26 cellular contexts compared by ENCODE assay signal in genomic region chr3:52191663-52192062, GRCh38. TPM values are rescaled to one million over a fixed set of nuclear protein-coding genes. Genes with fewer than 3 reads are reported as not detected.
"Had no signal": no experiment of that assay in that cellular context is flagged by ENCODE, and none has a peak within 500 bp of the region (broad histone marks: within the 10 kb centered on the region; RNA-seq: fewer than 3 reads in every experiment).

No MANE protein-coding gene starts in this region.

- H3K27me3 Mint-ChIP-seq: activated naive CD8-positive, alpha-beta T cell treated with anti-CD3 and anti-CD28 coated beads for 36 hours had no signal

- H3K27ac Mint-ChIP-seq: activated naive CD4-positive, alpha-beta T cell treated with anti-CD3 and anti-CD28 coated beads for 36 hours; activated naive CD8-positive, alpha-beta T cell treated with anti-CD3 and anti-CD28 coated beads for 36 hours; T-helper 1 cell treated with Interleukin-12 subunit alpha and Interleukin-12 subunit beta and Interleukin-4 antibody, amounts not matched to agents 30 μg/mL and 1 μg/mL, for 36 hours; WTC11 had no signal

- H3K4me1 Mint-ChIP-seq: WTC11 had no signal

- H3K36me3 ChIP-seq: MG63, SJCRH30 had no signal

- H3K27me3 ChIP-seq: MG63, SJCRH30 had no signal

- DNase-seq: activated CD4-positive, alpha-beta T cell treated with anti-CD3 and anti-CD28 coated beads for 48 hours; activated CD4-positive, alpha-beta T cell treated with anti-CD3 and anti-CD28 coated beads, Interleukin-2, amount 50 U/mL, for 4 hours; activated CD4-positive, CD25-positive, alpha-beta regulatory T cell treated with anti-CD3 and anti-CD28 coated beads, Interleukin-2, amount 50 U/mL, for 72 hours; activated CD8-positive, alpha-beta memory T cell treated with anti-CD3 and anti-CD28 coated beads for 24 hours; activated effector memory CD4-positive, alpha-beta T cell treated with anti-CD3 and anti-CD28 coated beads, Interleukin-2, amount 50 U/mL, for 16 hours; activated naive CD4-positive, alpha-beta T cell treated with anti-CD3 and anti-CD28 coated beads for 36 hours; activated naive CD8-positive, alpha-beta T cell treated with anti-CD3 and anti-CD28 coated beads for 36 hours; activated T-cell treated with anti-CD3 and anti-CD28 coated beads, Interleukin-2, amount 50 U/mL, for 4 hours; anterior cingulate cortex; caudate nucleus; MG63; MV-4-11; NCI-H1092 treated with DMSO at 0.1 percent for 48 hours; NCI-H1417 treated with DMSO at 0.1 percent for 48 hours; NCI-H1694; NCI-H2029; NCI-H2107; NCI-H2171 treated with DMSO at 0.1 percent for 48 hours; NCI-H226; NCI-H510A; NCI-H526 treated with DMSO at 0.1 percent for 48 hours; NCI-H82; SJCRH30 had no signal

- H3K36me3 Mint-ChIP-seq: activated naive CD8-positive, alpha-beta T cell treated with anti-CD3 and anti-CD28 coated beads for 36 hours; WTC11 had no signal

- H3K4me3 Mint-ChIP-seq: activated naive CD4-positive, alpha-beta T cell treated with anti-CD3 and anti-CD28 coated beads for 36 hours; activated naive CD8-positive, alpha-beta T cell treated with anti-CD3 and anti-CD28 coated beads for 36 hours; activated T-cell treated with anti-CD3 and anti-CD28 coated beads, Interleukin-2, amount 50 U/mL, for 4 hours; T-helper 1 cell treated with Interleukin-12 subunit alpha and Interleukin-12 subunit beta and Interleukin-4 antibody, amounts not matched to agents 30 μg/mL and 1 μg/mL, for 36 hours; WTC11 had no signal

- H3K9me3 ChIP-seq: MG63, SJCRH30 had no signal

- H3K9me3 Mint-ChIP-seq: activated naive CD4-positive, alpha-beta T cell treated with anti-CD3 and anti-CD28 coated beads for 36 hours; activated naive CD8-positive, alpha-beta T cell treated with anti-CD3 and anti-CD28 coated beads for 36 hours; activated T-cell treated with anti-CD3 and anti-CD28 coated beads, Interleukin-2, amount 50 U/mL, for 4 hours; T-helper 1 cell treated with Interleukin-12 subunit alpha and Interleukin-12 subunit beta and Interleukin-4 antibody, amounts not matched to agents 30 μg/mL and 1 μg/mL, for 36 hours had no signal

- H3K4me3 ChIP-seq: MG63, SJCRH30 had no signal

- ATAC-seq: activated T-cell treated with anti-CD3 and anti-CD28 coated beads, Interleukin-2, amount 50 U/mL, for 4 hours; WTC11 had no signal

RNA-seq across cellular contexts. Expression of gene TLR9, which starts 33.8 kb away (rescaled TPM):
- total RNA-seq: RPMI7951, SJCRH30, WTC11 had no signal
